19 cellular contexts compared by ENCODE assay signal in genomic region chr10:75276029-75276872, GRCh38. TPM values are rescaled to one million over a fixed set of nuclear protein-coding genes. Genes with fewer than 3 reads are reported as not detected.
DNase-seq lines count a peak whose midpoint lies in the region; ATAC-seq, FAIRE-seq and TF ChIP-seq lines count a peak whose summit lies in the region.
"Had no signal": no experiment of that assay in that cellular context is flagged by ENCODE, and none has a peak within 500 bp of the region (broad histone marks: within the 10 kb centered on the region; RNA-seq: fewer than 3 reads in every experiment).

No MANE protein-coding gene starts in this region.

- H3K27ac Mint-ChIP-seq in WTC11, result no peak overlapping the region
- H3K27ac Mint-ChIP-seq: activated CD4-positive, alpha-beta T cell treated with anti-CD3 and anti-CD28 coated beads, Interleukin-2, amount 10 ng/mL, durations not matched to agents 24 days and 14 days; B cell; naive thymus-derived CD4-positive, alpha-beta T cell had no signal

- 0 out of 2 replicates have a peak overlapping the region, but pooled peaks have one; percentile 9 for H3K4me3 ChIP-seq in H7 (ENCODE audit: insufficient read depth, low read depth, low read length)
- H3K4me3 ChIP-seq in small intestine (ENCODE audit: low read depth in 1 of 2, low read length in 2 of 2), result peak overlapping the region in 1 of 2 donors; percentile 47
- H3K4me3 ChIP-seq: SJSA1 had no signal

- H3K4me3 Mint-ChIP-seq in WTC11, result no peak overlapping the region
- H3K4me3 Mint-ChIP-seq: activated CD4-positive, alpha-beta T cell treated with anti-CD3 and anti-CD28 coated beads, Interleukin-2, amount 10 ng/mL, durations not matched to agents 24 days and 14 days; B cell; naive thymus-derived CD4-positive, alpha-beta T cell had no signal

- POLR2A ChIA-PET in WTC11 (lab: Charles Lee), result no interaction called here

- WGBS in small intestine, 3 donors, result 24 to 63% (median 56%) methylated on average over 42 to 46 of the region's 46 CpGs

- H3K4me1 Mint-ChIP-seq in WTC11, result peaks cover 14% of the 10 kb centered on the region
- H3K4me1 Mint-ChIP-seq: activated CD4-positive, alpha-beta T cell treated with anti-CD3 and anti-CD28 coated beads, Interleukin-2, amount 10 ng/mL, durations not matched to agents 24 days and 14 days; B cell; naive thymus-derived CD4-positive, alpha-beta T cell had no signal

- no peaks in the 10 kb centered on the region for H3K9me3 Mint-ChIP-seq in WTC11
- H3K9me3 Mint-ChIP-seq: activated CD4-positive, alpha-beta T cell treated with anti-CD3 and anti-CD28 coated beads, Interleukin-2, amount 10 ng/mL, durations not matched to agents 24 days and 14 days; naive thymus-derived CD4-positive, alpha-beta T cell had no signal

- H3K27me3 Mint-ChIP-seq in WTC11 (ENCODE audit: low read depth), result peaks cover 6% of the 10 kb centered on the region

- H3K36me3 ChIP-seq in H7 (replicated peaks; ENCODE audit: control insufficient read depth, insufficient read depth, low read length) (no peaks in the 10 kb centered on the region), small intestine (ENCODE audit: control insufficient read depth in 2 of 2, insufficient read depth in 2 of 2, low read length in 2 of 2) (no peaks in the 10 kb centered on the region)
- H3K36me3 ChIP-seq: SJSA1 had no signal

- H3K27me3 ChIP-seq in H7 (ENCODE audit: control insufficient read depth, insufficient read depth, low read length) (peaks cover 6% of the 10 kb centered on the region), small intestine (ENCODE audit: control insufficient read depth in 2 of 2, insufficient read depth in 2 of 2, low read length in 2 of 2) (peaks cover 0 to 4% of the 10 kb centered on the region in 2 donors)
- H3K27me3 ChIP-seq: SJSA1 had no signal

- CTCF ChIA-PET in WTC11 (lab: Charles Lee), result interaction anchor here (1.2 to 1.3 kb wide), 3 partner anchors 19 to 760 kb away, joined by 3 to 4 read pairs (median 4); no protein-coding TSS in a partner anchor

- ATAC-seq in WTC11, result peak; percentile 62
- peak; percentile 92 for ATAC-seq in left colon
- ATAC-seq in HG02642 (IDR thresholded peaks at IDR 0.05; ENCODE audit: poor library complexity, unreplicated experiment), result no peak
- ATAC-seq: naive thymus-derived CD4-positive, alpha-beta T cell had no signal

- FAIRE-seq in small intestine (lab: Jason Lieb, UNC), result no peak
- FAIRE-seq: urothelium cell line had no signal

- no peaks in the 10 kb centered on the region for H3K36me3 Mint-ChIP-seq in WTC11

- TF ChIP-seq CTCF in WTC11 (IDR thresholded peaks at IDR 0.05), result no peak
- no peak for TF ChIP-seq CTCF in GM10266 (IDR thresholded peaks at IDR 0.05; ENCODE audit: control insufficient read depth, insufficient read depth, low read depth, missing control alignments)

- DNase-seq in H7 (peak; percentile 68), WTC11 (ENCODE audit: low spot score) (peak; percentile 27), left colon (peak; percentile 62 to 67), small intestine (peak; percentile 67), HPDE6-E6E7 (ENCODE audit: extremely low spot score) (no peak), GM10266 (ENCODE audit: extremely low spot score) (no peak)
- no peak for DNase-seq in activated CD8-positive, alpha-beta memory T cell treated with anti-CD3 and anti-CD28 coated beads for 24 hours
- DNase-seq: activated CD4-positive, alpha-beta T cell treated with anti-CD3 and anti-CD28 coated beads, Interleukin-2, amount 10 ng/mL, durations not matched to agents 24 days and 14 days; cerebellar nuclear complex; glutamatergic neuron; GOT3; kidney; naive thymus-derived CD4-positive, alpha-beta T cell; stimulated activated CD4-positive, alpha-beta T cell treated with anti-CD3 and anti-CD28 coated beads, Interleukin-2, amount 100 ng/mL, for 48 hours had no signal

- no peaks in the 10 kb centered on the region for H3K4me1 ChIP-seq in small intestine (ENCODE audit: control insufficient read depth in 2 of 2, insufficient read depth in 1 of 2, low read depth in 1 of 2, low read length in 1 of 2)

- no peaks in the 10 kb centered on the region for H3K9me3 ChIP-seq in small intestine (ENCODE audit: control insufficient read depth, low read depth)
- H3K9me3 ChIP-seq: SJSA1 had no signal

- no peak overlapping the region for H3K27ac ChIP-seq in small intestine (ENCODE audit: low read depth in 1 of 2, low read length in 1 of 2)
- H3K27ac ChIP-seq: epithelial cell of prostate, SJSA1 had no signal

- intact Hi-C loops in left colon (cut with DNase I, micrococcal nuclease), result no loop called here

TF ChIP-seq in WTC11, 78 proteins besides CTCF, POLR2A, EP300 and RAD21:
- TF ChIP-seq SMAD4 (CRISPR knock-in tag; IDR thresholded peaks at IDR 0.05), result no peak
- 0 out of 2 replicates have a peak, but pooled peaks have one; percentile 14 for TF ChIP-seq ZNF263 (CRISPR knock-in tag; IDR thresholded peaks at IDR 0.05; ENCODE audit: low read depth)

RNA-seq across cellular contexts. Expression of gene COMTD1, which starts 40.5 kb away (rescaled TPM):
- 21.3 and 36.6 TPM in 2 replicates for total RNA-seq in H7 (2014; rRNA removed; shearing (Covaris generic))
- total RNA-seq in WTC11 (2021) (46.3 to 49.5 TPM (median 47.8 TPM) in 3 replicates), left colon (10 to 100 TPM; 81.7 to 82.4 TPM)
- polyA plus RNA-seq in small intestine, result 100 to 1,000 TPM; 132 to 510 (median 325) TPM

Comparison
In these comparisons a context has a peak if more than half of its experiments do, and no peak if none do; other contexts are left out.
1. DNase-seq: peak in H7 (single experiment), WTC11 (single experiment), left colon (2 of 2) and small intestine (single experiment); none in activated CD8-positive, alpha-beta memory T cell treated with anti-CD3 and anti-CD28 coated beads for 24 hours (single experiment), HPDE6-E6E7 (single experiment) and GM10266 (single experiment).